ENCODE assay signal across 8 cellular contexts in genomic region chr7:41943098-41943577, GRCh38.
A peak's percentile ranks its signal among the peaks of the same experiment; 100 is the strongest.
DNase-seq lines count a peak whose midpoint lies in the region; ATAC-seq and TF ChIP-seq lines count a peak whose summit lies in the region.

No MANE protein-coding gene starts in this region.

- H3K4me1 Mint-ChIP-seq in nephron = peaks cover 23% of the 10 kb centered on the region

- peak overlapping the region; percentile 36 for H3K4me3 ChIP-seq in fibroblast of pulmonary artery (replicated peaks; ENCODE audit: low read depth, low read length)

- peaks cover 7% of the 10 kb centered on the region for H3K27me3 Mint-ChIP-seq in nephron (ENCODE audit: low read depth)

- TF ChIP-seq CTCF in fibroblast of pulmonary artery (IDR thresholded peaks at IDR 0.05; ENCODE audit: low read length, missing control alignments) (peak; percentile 97), nephron (IDR thresholded peaks at IDR 0.05; ENCODE audit: unreplicated experiment in 3 of 3) (peak; percentile 98 to 99 (median 99))

- H3K9me3 Mint-ChIP-seq in nephron = no peaks in the 10 kb centered on the region

- peak overlapping the region; percentile 64 to 78 (median 73) for H3K4me3 Mint-ChIP-seq in nephron

- peak; percentile 95 for ATAC-seq in GM21381 (IDR thresholded peaks at IDR 0.05; ENCODE audit: unreplicated experiment)
- peak; percentile 80 for ATAC-seq in stimulated activated naive CD8-positive, alpha-beta T cell treated with anti-CD3 and anti-CD28 coated beads, Interleukin-15, Interleukin-2, amounts not matched to agents 100 U/mL and 50 U/mL, for 24 hours

- H3K36me3 Mint-ChIP-seq in nephron (ENCODE audit: low read depth) = no peaks in the 10 kb centered on the region

- peak overlapping the region; percentile 78 to 88 (median 81) for H3K27ac Mint-ChIP-seq in nephron

- DNase-seq in D341Med (ENCODE audit: low spot score) (peak; percentile 88), HS-5 (ENCODE audit: low read depth) (peak; percentile 73), fibroblast of pulmonary artery (ENCODE audit: low read depth) (peak; percentile 80)
- DNase-seq in activated T-cell treated with anti-CD3 and anti-CD28 coated beads, Interleukin-2, amount 50 U/mL, for 48 hours = peak; percentile 84 to 86
- peak; percentile 82 for DNase-seq in stimulated activated naive CD8-positive, alpha-beta T cell treated with anti-CD3 and anti-CD28 coated beads, Interleukin-15, Interleukin-2, amounts not matched to agents 100 U/mL and 50 U/mL, for 24 hours

TF ChIP-seq in PFSK-1, 5 proteins besides CTCF, POLR2A, EP300 and RAD21:
- no peak for TF ChIP-seq REST (IDR thresholded peaks at IDR 0.05; ENCODE audit: insufficient read depth in 1 of 2, low read depth in 2 of 2, low read length in 2 of 2)
- TF ChIP-seq FOXP2 (optimal IDR thresholded peaks at IDR 0.05; ENCODE audit: borderline replicate concordance, extremely low read depth, extremely low read length, insufficient read depth) = peak; percentile 84
- no peak for TF ChIP-seq POLR2AphosphoS5 (IDR thresholded peaks at IDR 0.05; ENCODE audit: low read depth, low read length)
- TF ChIP-seq TAF1 (IDR thresholded peaks at IDR 0.05; ENCODE audit: borderline replicate concordance, insufficient read depth, low read length) = no peak
TF ChIP-seq in PFSK-1: peak in this region for 1.

Comparison
In these comparisons a context has a peak if more than half of its experiments do, and no peak if none do; other contexts are left out.
1. Peak in every context shown above with its lines: DNase-seq, ATAC-seq and H3K4me3 ChIP-seq.